Comparison of ENCODE assay signal across 21 cellular contexts in genomic region chr9:124448019-124448418, GRCh38. TPM values are rescaled to one million over a fixed set of nuclear protein-coding genes. Genes with fewer than 3 reads are reported as not detected.
DNase-seq lines count a peak whose midpoint lies in the region; ATAC-seq and TF ChIP-seq lines count a peak whose summit lies in the region.
"Had no signal": no experiment of that assay in that cellular context is flagged by ENCODE, and none has a peak within 500 bp of the region (broad histone marks: within the 10 kb centered on the region; RNA-seq: fewer than 3 reads in every experiment).

No MANE protein-coding gene starts in this region.

- no peaks in the 10 kb centered on the region for H3K36me3 ChIP-seq in upper lobe of right lung
- H3K36me3 ChIP-seq: BE2C, MG63, Peyer's patch had no signal

- intact Hi-C loops in upper lobe of right lung (cut with DNase I) = no loop called here

- POLR2A ChIA-PET in activated naive CD8-positive, alpha-beta T cell treated with anti-CD3 and anti-CD28 coated beads, Interleukin-2, amount 10 ng/mL, durations not matched to agents 7 days and 5 days (lab: Charles Lee) = no interaction called here

- H3K4me1 Mint-ChIP-seq in activated naive CD8-positive, alpha-beta T cell treated with anti-CD3 and anti-CD28 coated beads, Interleukin-2, amount 10 ng/mL, durations not matched to agents 7 days and 5 days = no peaks in the 10 kb centered on the region
- H3K4me1 Mint-ChIP-seq in activated naive CD8-positive, alpha-beta T cell treated with anti-CD3 and anti-CD28 coated beads, Interleukin-2, amount 50 U/mL, for 24 hours = no peaks in the 10 kb centered on the region

- H3K9me3 Mint-ChIP-seq in activated naive CD8-positive, alpha-beta T cell treated with anti-CD3 and anti-CD28 coated beads, Interleukin-2, amount 10 ng/mL, durations not matched to agents 7 days and 5 days = no peaks in the 10 kb centered on the region
- no peaks in the 10 kb centered on the region for H3K9me3 Mint-ChIP-seq in activated naive CD8-positive, alpha-beta T cell treated with anti-CD3 and anti-CD28 coated beads, Interleukin-2, amount 50 U/mL, for 24 hours
- H3K9me3 Mint-ChIP-seq: CD4-positive, alpha-beta T cell had no signal

- H3K27ac ChIP-seq in epithelial cell of prostate = peak overlapping the region; percentile 71
- no peak overlapping the region for H3K27ac ChIP-seq in upper lobe of right lung
- H3K27ac ChIP-seq: Peyer's patch had no signal

- no peak for TF ChIP-seq CTCF in upper lobe of right lung (IDR thresholded peaks at IDR 0.05)

- no peaks in the 10 kb centered on the region for H3K36me3 Mint-ChIP-seq in activated naive CD8-positive, alpha-beta T cell treated with anti-CD3 and anti-CD28 coated beads, Interleukin-2, amount 10 ng/mL, durations not matched to agents 7 days and 5 days
- H3K36me3 Mint-ChIP-seq in activated naive CD8-positive, alpha-beta T cell treated with anti-CD3 and anti-CD28 coated beads, Interleukin-2, amount 50 U/mL, for 24 hours (ENCODE audit: low read depth) = no peaks in the 10 kb centered on the region

- H3K4me1 ChIP-seq in upper lobe of right lung = no peaks in the 10 kb centered on the region
- H3K4me1 ChIP-seq: BE2C, Peyer's patch had no signal

- no peak overlapping the region for H3K4me3 ChIP-seq in upper lobe of right lung
- H3K4me3 ChIP-seq: MG63, Peyer's patch had no signal

- H3K9me3 ChIP-seq in upper lobe of right lung = no peaks in the 10 kb centered on the region
- H3K9me3 ChIP-seq: BE2C, MG63, Peyer's patch, SK-N-SH had no signal

- ATAC-seq in activated naive CD8-positive, alpha-beta T cell treated with anti-CD3 and anti-CD28 coated beads, Interleukin-2, amount 10 ng/mL, durations not matched to agents 7 days and 5 days (ENCODE audit: low read depth) = no peak
- no peak for ATAC-seq in activated naive CD8-positive, alpha-beta T cell treated with anti-CD3 and anti-CD28 coated beads, Interleukin-2, amount 50 U/mL, for 24 hours
- ATAC-seq in upper lobe of right lung (no peak), GM21723 (IDR thresholded peaks at IDR 0.05; ENCODE audit: unreplicated experiment) (no peak)

- peaks cover 41% of the 10 kb centered on the region for H3K27me3 Mint-ChIP-seq in activated naive CD8-positive, alpha-beta T cell treated with anti-CD3 and anti-CD28 coated beads, Interleukin-2, amount 10 ng/mL, durations not matched to agents 7 days and 5 days
- peaks cover 36% of the 10 kb centered on the region for H3K27me3 Mint-ChIP-seq in activated naive CD8-positive, alpha-beta T cell treated with anti-CD3 and anti-CD28 coated beads, Interleukin-2, amount 50 U/mL, for 24 hours

- no peak overlapping the region for H3K4me3 Mint-ChIP-seq in activated naive CD8-positive, alpha-beta T cell treated with anti-CD3 and anti-CD28 coated beads, Interleukin-2, amount 10 ng/mL, durations not matched to agents 7 days and 5 days
- H3K4me3 Mint-ChIP-seq in activated naive CD8-positive, alpha-beta T cell treated with anti-CD3 and anti-CD28 coated beads, Interleukin-2, amount 50 U/mL, for 24 hours = no peak overlapping the region
- H3K4me3 Mint-ChIP-seq: CD4-positive, alpha-beta T cell had no signal

- DNase-seq in activated naive CD8-positive, alpha-beta T cell treated with anti-CD3 and anti-CD28 coated beads, Interleukin-2, amount 10 ng/mL, durations not matched to agents 7 days and 5 days = peak; percentile 21
- DNase-seq in activated naive CD8-positive, alpha-beta T cell treated with anti-CD3 and anti-CD28 coated beads, Interleukin-2, amount 50 U/mL, for 24 hours = no peak
- DNase-seq in epithelial cell of prostate (ENCODE audit: low read depth, low spot score) (no peak), medulla oblongata (ENCODE audit: extremely low spot score) (peak; percentile 48), upper lobe of right lung (peak; percentile 47), NCI-H2107 (lab: John Stamatoyannopoulos, UW) (no peak), DMS53 (lab: John Stamatoyannopoulos, UW) (no peak)
- DNase-seq: 8988T; BE2C; CD4-positive, alpha-beta T cell; DMS79 treated with DMSO at 0.1 percent for 48 hours; MG63; NCI-H1092; NCI-H146; NCI-H2081; NCI-H510A treated with DMSO at 0.1 percent for 48 hours; NCI-H82; Peyer's patch; SHP77; SK-N-SH had no signal

- H3K27ac Mint-ChIP-seq in activated naive CD8-positive, alpha-beta T cell treated with anti-CD3 and anti-CD28 coated beads, Interleukin-2, amount 10 ng/mL, durations not matched to agents 7 days and 5 days = no peak overlapping the region
- no peak overlapping the region for H3K27ac Mint-ChIP-seq in activated naive CD8-positive, alpha-beta T cell treated with anti-CD3 and anti-CD28 coated beads, Interleukin-2, amount 50 U/mL, for 24 hours
- H3K27ac Mint-ChIP-seq: CD4-positive, alpha-beta T cell had no signal

- H3K27me3 ChIP-seq in upper lobe of right lung = peaks cover 40% of the 10 kb centered on the region
- H3K27me3 ChIP-seq: MG63 had no signal

RNA-seq across cellular contexts. Expression of gene ADGRD2, which starts 2.2 kb away (rescaled TPM):
- not detected for total RNA-seq in activated naive CD8-positive, alpha-beta T cell treated with anti-CD3 and anti-CD28 coated beads, Interleukin-2, amount 10 ng/mL, durations not matched to agents 7 days and 5 days
- total RNA-seq in upper lobe of right lung = not detected
- total RNA-seq: CD4-positive, alpha-beta T cell; Peyer's patch had no signal

RNA-seq across cellular contexts. Expression of gene PSMB7, which starts 32.8 kb away (rescaled TPM):
- total RNA-seq in activated naive CD8-positive, alpha-beta T cell treated with anti-CD3 and anti-CD28 coated beads, Interleukin-2, amount 10 ng/mL, durations not matched to agents 7 days and 5 days = 10 to 100 TPM; 88.7 to 93.6 TPM
- 73.5 TPM for total RNA-seq in upper lobe of right lung

RNA-seq across cellular contexts. Expression of gene NR5A1, which starts 59.2 kb away (rescaled TPM):
- total RNA-seq in activated naive CD8-positive, alpha-beta T cell treated with anti-CD3 and anti-CD28 coated beads, Interleukin-2, amount 10 ng/mL, durations not matched to agents 7 days and 5 days = not detected
- total RNA-seq in upper lobe of right lung = not detected
- total RNA-seq: CD4-positive, alpha-beta T cell had no signal

Comparison
In these comparisons a context has a peak if more than half of its experiments do, and no peak if none do; other contexts are left out.
1. DNase-seq: peak in activated naive CD8-positive, alpha-beta T cell treated with anti-CD3 and anti-CD28 coated beads, Interleukin-2, amount 10 ng/mL, durations not matched to agents 7 days and 5 days (single experiment), medulla oblongata (single experiment) and upper lobe of right lung (single experiment); none in activated naive CD8-positive, alpha-beta T cell treated with anti-CD3 and anti-CD28 coated beads, Interleukin-2, amount 50 U/mL, for 24 hours (single experiment), epithelial cell of prostate (single experiment), NCI-H2107 (single experiment) and DMS53 (single experiment).